Comparison of ENCODE assay signal across 8 cellular contexts in genomic region chr6:134464690-134465411, GRCh38.
A peak's percentile ranks its signal among the peaks of the same experiment; 100 is the strongest.
DNase-seq lines count a peak whose midpoint lies in the region; ATAC-seq and TF ChIP-seq lines count a peak whose summit lies in the region.
"Had no signal": no experiment of that assay in that cellular context is flagged by ENCODE, and none has a peak within 500 bp of the region (broad histone marks: within the 10 kb centered on the region; RNA-seq: fewer than 3 reads in every experiment).

No MANE protein-coding gene starts in this region.

- no peak overlapping the region for H3K27ac Mint-ChIP-seq in nephron progenitor cell
- no peak overlapping the region for H3K27ac Mint-ChIP-seq in naive thymus-derived CD8-positive, alpha-beta T cell

- no peak overlapping the region for H3K4me3 Mint-ChIP-seq in nephron progenitor cell
- no peak overlapping the region for H3K4me3 Mint-ChIP-seq in naive thymus-derived CD8-positive, alpha-beta T cell

- H3K4me1 Mint-ChIP-seq in nephron progenitor cell: peaks cover 28% of the 10 kb centered on the region
- H3K4me1 Mint-ChIP-seq in naive thymus-derived CD8-positive, alpha-beta T cell: peaks cover 0 to 2% (median 0%) of the 10 kb centered on the region in 4 donors

- peak; percentile 92 for DNase-seq in NCI-H146 (lab: John Stamatoyannopoulos, UW)
- DNase-seq in brain pericyte (ENCODE audit: low read depth, low spot score): peak; percentile 75
- DNase-seq in activated CD8-positive, alpha-beta memory T cell treated with anti-CD3 and anti-CD28 coated beads for 24 hours: no peak
- DNase-seq in nephron progenitor cell: no peak
- no peak for DNase-seq in naive thymus-derived CD8-positive, alpha-beta T cell
- DNase-seq: testis had no signal

- POLR2A ChIA-PET in naive thymus-derived CD8-positive, alpha-beta T cell (lab: Charles Lee): interaction anchor here (0.6 kb wide), 1 partner anchor 32 kb away, joined by 3 read pairs; no protein-coding TSS in a partner anchor

- H3K36me3 Mint-ChIP-seq in nephron progenitor cell (ENCODE audit: low read depth): no peaks in the 10 kb centered on the region
- H3K36me3 Mint-ChIP-seq in naive thymus-derived CD8-positive, alpha-beta T cell: no peaks in the 10 kb centered on the region

- peak; percentile 68 for ATAC-seq in GM21515 (IDR thresholded peaks at IDR 0.05; ENCODE audit: unreplicated experiment)
- ATAC-seq in naive thymus-derived CD8-positive, alpha-beta T cell: no peak

- peaks cover 7% of the 10 kb centered on the region for H3K27me3 Mint-ChIP-seq in nephron progenitor cell (ENCODE audit: low read depth, poor library complexity)
- no peaks in the 10 kb centered on the region for H3K27me3 Mint-ChIP-seq in naive thymus-derived CD8-positive, alpha-beta T cell

- no peak overlapping the region for H3K4me3 ChIP-seq in skin epidermis
- H3K4me3 ChIP-seq: testis had no signal

- H3K9me3 Mint-ChIP-seq in nephron progenitor cell: no peaks in the 10 kb centered on the region
- H3K9me3 Mint-ChIP-seq in naive thymus-derived CD8-positive, alpha-beta T cell: peaks cover 0 to 6% (median 0%) of the 10 kb centered on the region in 9 donors

- H3K27ac ChIP-seq in skin epidermis: peak overlapping the region in 12 of 21 experiments; percentile 5 to 65 (median 46)
- H3K27ac ChIP-seq: testis had no signal

- TF ChIP-seq CTCF in nephron progenitor cell (IDR thresholded peaks at IDR 0.05): no peak

Comparison
In these comparisons a context has a peak if more than half of its experiments do, and no peak if none do; other contexts are left out.
1. DNase-seq: peak in NCI-H146 (single experiment) and brain pericyte (single experiment); none in activated CD8-positive, alpha-beta memory T cell treated with anti-CD3 and anti-CD28 coated beads for 24 hours (single experiment), nephron progenitor cell (single experiment) and naive thymus-derived CD8-positive, alpha-beta T cell (0 of 10).